18 cellular contexts compared by ENCODE assay signal in genomic region chr3:8438507-8439079, GRCh38.
"Had no signal": no experiment of that assay in that cellular context is flagged by ENCODE, and none has a peak within 500 bp of the region (broad histone marks: within the 10 kb centered on the region; RNA-seq: fewer than 3 reads in every experiment).

No MANE protein-coding gene starts in this region.

- H3K27ac ChIP-seq: coronary artery, epithelial cell of prostate, parathyroid adenoma, prostate gland, right lobe of liver had no signal

- H3K27me3 ChIP-seq: esophagus squamous epithelium, right lobe of liver had no signal

- H3K4me3 ChIP-seq: coronary artery, esophagus squamous epithelium, prostate gland, right lobe of liver had no signal

- H3K4me1 Mint-ChIP-seq: naive thymus-derived CD4-positive, alpha-beta T cell; stimulated activated naive B cell treated with anti-CD40 and anti-IgM and Interleukin-4, amounts not matched to agents 10 μg/mL and 1 μg/mL and 100 μg/mL, for 72 hours had no signal

- DNase-seq: central memory CD4-positive, alpha-beta T cell; effector CD4-positive, alpha-beta T cell; esophagus squamous epithelium; foreskin fibroblast; head of caudate nucleus; hippocampal formation; left colon; naive thymus-derived CD4-positive, alpha-beta T cell; right lobe of liver; stimulated activated CD4-positive, alpha-beta T cell treated with anti-CD3 and anti-CD28 coated beads, Interleukin-15, amount 100 ng/mL, for 24 hours; stimulated activated CD4-positive, alpha-beta T cell treated with anti-CD3 and anti-CD28 coated beads, Interleukin-1b, Interleukin-23, amount 100 ng/mL, for 48 hours; stimulated activated CD4-positive, alpha-beta T cell treated with anti-CD3 and anti-CD28 coated beads, Interleukin-4, amount 100 ng/mL, for 24 hours; stimulated activated naive B cell treated with anti-CD40 and anti-IgM and Interleukin-4, amounts not matched to agents 10 μg/mL and 1 μg/mL and 100 μg/mL, for 72 hours; trophoblast cell had no signal

- ATAC-seq: left colon; naive thymus-derived CD4-positive, alpha-beta T cell; right lobe of liver; stimulated activated naive B cell treated with anti-CD40 and anti-IgM and Interleukin-4, amounts not matched to agents 10 μg/mL and 1 μg/mL and 100 μg/mL, for 72 hours had no signal

- H3K36me3 Mint-ChIP-seq: naive thymus-derived CD4-positive, alpha-beta T cell had no signal

- H3K27ac Mint-ChIP-seq: naive thymus-derived CD4-positive, alpha-beta T cell; stimulated activated naive B cell treated with anti-CD40 and anti-IgM and Interleukin-4, amounts not matched to agents 10 μg/mL and 1 μg/mL and 100 μg/mL, for 72 hours had no signal

- H3K4me3 Mint-ChIP-seq: naive thymus-derived CD4-positive, alpha-beta T cell; stimulated activated naive B cell treated with anti-CD40 and anti-IgM and Interleukin-4, amounts not matched to agents 10 μg/mL and 1 μg/mL and 100 μg/mL, for 72 hours had no signal

- H3K9me3 ChIP-seq: esophagus squamous epithelium, prostate gland, right lobe of liver had no signal

- H3K36me3 ChIP-seq: esophagus squamous epithelium, prostate gland, right lobe of liver had no signal
